Comparison of ENCODE assay signal across 18 cellular contexts in the genomic region with DNA sequence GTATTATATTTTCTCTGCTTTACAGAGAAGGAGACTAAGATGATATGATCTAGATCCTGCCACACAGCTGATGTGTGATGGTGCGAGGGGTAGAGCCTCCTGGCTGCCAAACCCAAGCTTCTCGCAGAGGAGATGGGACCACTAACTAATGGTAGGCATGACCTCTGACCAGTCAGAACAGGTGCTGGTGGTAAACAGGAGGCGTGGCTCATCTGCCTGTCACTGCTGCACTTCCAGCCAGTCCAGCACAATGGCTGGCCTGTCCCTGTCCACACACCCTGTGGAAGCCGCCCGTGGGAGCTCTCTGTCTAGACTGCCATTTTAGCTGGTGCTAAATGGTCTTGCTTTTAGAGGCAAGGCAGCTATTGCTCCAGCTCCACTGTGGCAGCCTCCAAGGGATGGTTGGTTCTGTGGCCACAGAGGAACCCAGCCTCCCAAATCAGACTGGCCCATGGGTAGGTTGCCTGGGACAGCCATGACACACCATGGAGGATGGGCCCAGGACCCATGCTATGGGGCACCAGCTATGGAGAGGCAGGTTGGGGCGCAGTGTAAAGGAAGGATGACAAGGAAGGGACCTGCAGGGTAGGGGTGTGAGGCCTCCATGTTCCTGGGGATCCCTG.
A peak's percentile ranks its signal among the peaks of the same experiment; 100 is the strongest.
DNase-seq lines count a peak whose midpoint lies in the region; ATAC-seq and TF ChIP-seq lines count a peak whose summit lies in the region.
"Had no signal": no experiment of that assay in that cellular context is flagged by ENCODE, and none has a peak within 500 bp of the region (broad histone marks: within the 10 kb centered on the region; RNA-seq: fewer than 3 reads in every experiment).

No MANE protein-coding gene starts in this region.

- no peaks in the 10 kb centered on the region for H3K27me3 Mint-ChIP-seq in activated CD8-positive, alpha-beta memory T cell treated with anti-CD3 and anti-CD28 coated beads, Interleukin-2, amount 10 ng/mL, durations not matched to agents 7 days and 5 days
- H3K27me3 Mint-ChIP-seq in stimulated activated memory B cell treated with anti-CD40 and anti-IgM and Interleukin-4, amounts not matched to agents 10 μg/mL and 1 μg/mL and 100 μg/mL, for 72 hours: no peaks in the 10 kb centered on the region
- H3K27me3 Mint-ChIP-seq: activated naive CD8-positive, alpha-beta T cell had no signal

- H3K4me3 ChIP-seq in hepatocyte: no peak overlapping the region
- H3K4me3 ChIP-seq: neural progenitor cell, psoas muscle, skin epidermis, vagina had no signal

- CTCF ChIA-PET in activated CD8-positive, alpha-beta memory T cell treated with anti-CD3 and anti-CD28 coated beads, Interleukin-2, amount 10 ng/mL, durations not matched to agents 7 days and 5 days (lab: Charles Lee): interaction anchor here (0.6 to 1.1 kb wide), 3 partner anchors 30 to 498 kb away, joined by 3 read pairs; no protein-coding TSS in a partner anchor

- no peak overlapping the region for H2AFZ ChIP-seq in hepatocyte
- H2AFZ ChIP-seq: neural progenitor cell had no signal

- no peak for TF ChIP-seq CTCF in hepatocyte (IDR thresholded peaks at IDR 0.05; ENCODE audit: poor library complexity)

- H3K4me2 ChIP-seq in hepatocyte: no peak overlapping the region
- H3K4me2 ChIP-seq: neural progenitor cell had no signal

- H3K9me2 ChIP-seq in hepatocyte (replicated peaks; ENCODE audit: insufficient read depth): no peaks in the 10 kb centered on the region

- no peak for DNase-seq in activated CD8-positive, alpha-beta memory T cell treated with anti-CD3 and anti-CD28 coated beads, Interleukin-2, amount 10 ng/mL, durations not matched to agents 7 days and 5 days
- no peak for DNase-seq in activated CD8-positive, alpha-beta memory T cell treated with anti-CD3 and anti-CD28 coated beads, Interleukin-2, amount 50 U/mL, for 48 hours
- DNase-seq in NCI-H69 (lab: John Stamatoyannopoulos, UW) (peak; percentile 27), hepatocyte (ENCODE audit: low spot score) (no peak), HT-29 (ENCODE audit: low spot score) (no peak)
- DNase-seq: activated CD4-positive, alpha-beta T cell treated with anti-CD3 and anti-CD28 coated beads for 48 hours; DMS 273 treated with DMSO at 0.1 percent for 48 hours; GDM1; NCI-H2107; psoas muscle; stimulated activated CD4-positive, alpha-beta T cell treated with anti-CD3 and anti-CD28 coated beads, Interleukin-4, amount 100 ng/mL, for 24 hours had no signal

- no peaks in the 10 kb centered on the region for H3K9me3 ChIP-seq in hepatocyte (ENCODE audit: low read depth)
- H3K9me3 ChIP-seq: psoas muscle, vagina had no signal

- H3K36me3 Mint-ChIP-seq in activated CD8-positive, alpha-beta memory T cell treated with anti-CD3 and anti-CD28 coated beads, Interleukin-2, amount 10 ng/mL, durations not matched to agents 7 days and 5 days: no peaks in the 10 kb centered on the region
- H3K36me3 Mint-ChIP-seq in stimulated activated memory B cell treated with anti-CD40 and anti-IgM and Interleukin-4, amounts not matched to agents 10 μg/mL and 1 μg/mL and 100 μg/mL, for 72 hours: no peaks in the 10 kb centered on the region
- H3K36me3 Mint-ChIP-seq: activated naive CD8-positive, alpha-beta T cell; neural progenitor cell had no signal

- peaks cover 66% of the 10 kb centered on the region for H3K4me1 ChIP-seq in hepatocyte (ENCODE audit: insufficient read depth)

- H3K27ac ChIP-seq in hepatocyte: peak overlapping the region; percentile 23
- H3K27ac ChIP-seq: neural progenitor cell, psoas muscle, vagina had no signal

- H3K4me3 Mint-ChIP-seq in activated CD8-positive, alpha-beta memory T cell treated with anti-CD3 and anti-CD28 coated beads, Interleukin-2, amount 10 ng/mL, durations not matched to agents 7 days and 5 days: no peak overlapping the region
- no peak overlapping the region for H3K4me3 Mint-ChIP-seq in stimulated activated memory B cell treated with anti-CD40 and anti-IgM and Interleukin-4, amounts not matched to agents 10 μg/mL and 1 μg/mL and 100 μg/mL, for 72 hours
- H3K4me3 Mint-ChIP-seq: neural progenitor cell had no signal

- H3K36me3 ChIP-seq in hepatocyte (replicated peaks; ENCODE audit: insufficient read depth, low read depth): no peaks in the 10 kb centered on the region
- H3K36me3 ChIP-seq: neural progenitor cell, vagina had no signal

- ATAC-seq in activated CD8-positive, alpha-beta memory T cell treated with anti-CD3 and anti-CD28 coated beads, Interleukin-2, amount 10 ng/mL, durations not matched to agents 7 days and 5 days: no peak
- ATAC-seq in stimulated activated memory B cell treated with anti-CD40 and anti-IgM and Interleukin-4, amounts not matched to agents 10 μg/mL and 1 μg/mL and 100 μg/mL, for 72 hours: no peak
- ATAC-seq in HG02884 (IDR thresholded peaks at IDR 0.05; ENCODE audit: unreplicated experiment): no peak
- ATAC-seq in HG03521 (IDR thresholded peaks at IDR 0.05; ENCODE audit: unreplicated experiment): no peak
- ATAC-seq: psoas muscle had no signal

- H4K20me1 ChIP-seq in hepatocyte (ENCODE audit: insufficient read depth, poor library complexity, severe bottlenecking): peaks cover 3% of the 10 kb centered on the region

- H3K27ac Mint-ChIP-seq in activated CD8-positive, alpha-beta memory T cell treated with anti-CD3 and anti-CD28 coated beads, Interleukin-2, amount 10 ng/mL, durations not matched to agents 7 days and 5 days: peak overlapping the region; percentile 21
- peak overlapping the region; percentile 90 for H3K27ac Mint-ChIP-seq in stimulated activated memory B cell treated with anti-CD40 and anti-IgM and Interleukin-4, amounts not matched to agents 10 μg/mL and 1 μg/mL and 100 μg/mL, for 72 hours
- H3K27ac Mint-ChIP-seq: activated naive CD8-positive, alpha-beta T cell; neural progenitor cell had no signal

- 90% methylated on average over 6 of the region's 6 CpGs for WGBS in hepatocyte (ENCODE audit: low lambda C conversion rate, missing lambda C conversion rate)

- peaks cover 84% of the 10 kb centered on the region for H3K4me1 Mint-ChIP-seq in activated CD8-positive, alpha-beta memory T cell treated with anti-CD3 and anti-CD28 coated beads, Interleukin-2, amount 10 ng/mL, durations not matched to agents 7 days and 5 days
- H3K4me1 Mint-ChIP-seq in stimulated activated memory B cell treated with anti-CD40 and anti-IgM and Interleukin-4, amounts not matched to agents 10 μg/mL and 1 μg/mL and 100 μg/mL, for 72 hours: peaks cover 88% of the 10 kb centered on the region

- no peaks in the 10 kb centered on the region for H3K9me3 Mint-ChIP-seq in activated CD8-positive, alpha-beta memory T cell treated with anti-CD3 and anti-CD28 coated beads, Interleukin-2, amount 10 ng/mL, durations not matched to agents 7 days and 5 days (ENCODE audit: low read depth)
- H3K9me3 Mint-ChIP-seq in stimulated activated memory B cell treated with anti-CD40 and anti-IgM and Interleukin-4, amounts not matched to agents 10 μg/mL and 1 μg/mL and 100 μg/mL, for 72 hours: no peaks in the 10 kb centered on the region
- H3K9me3 Mint-ChIP-seq: neural progenitor cell had no signal

- no peaks in the 10 kb centered on the region for H3K27me3 ChIP-seq in hepatocyte
- H3K27me3 ChIP-seq: neural progenitor cell, vagina had no signal

- peaks cover 97% of the 10 kb centered on the region for H3K79me2 ChIP-seq in hepatocyte
